ENCODE assay signal across 8 cellular contexts in genomic region chr1:54763814-54764131, GRCh38. TPM values are rescaled to one million over a fixed set of nuclear protein-coding genes. Genes with fewer than 3 reads are reported as not detected.
DNase-seq lines count a peak whose midpoint lies in the region; ATAC-seq and TF ChIP-seq lines count a peak whose summit lies in the region.

No MANE protein-coding gene starts in this region.

- H3K36me3 ChIP-seq in liver (ENCODE audit: control insufficient read depth in 4 of 4, insufficient read depth in 3 of 4, low read depth in 1 of 4, low read length in 3 of 4) (peaks cover 0 to 2% (median 0%) of the 10 kb centered on the region in 4 donors), upper lobe of right lung (peaks cover 3% of the 10 kb centered on the region)

- intact Hi-C loops in upper lobe of right lung (cut with DNase I) = no loop called here

- H3K9me3 Mint-ChIP-seq in activated naive CD8-positive, alpha-beta T cell treated with anti-CD3 and anti-CD28 coated beads for 36 hours = no peaks in the 10 kb centered on the region

- no peak overlapping the region for H3K27ac ChIP-seq in liver (ENCODE audit: low read depth in 1 of 2, low read length in 2 of 2)
- H3K27ac ChIP-seq in upper lobe of right lung = peak overlapping the region; percentile 80

- H3K4me3 ChIP-seq in liver (ENCODE audit: low read depth in 1 of 3, low read length in 3 of 3) (peak overlapping the region; percentile 67 to 83 (median 75)), upper lobe of right lung (peak overlapping the region; percentile 95)

- no peak for TF ChIP-seq CTCF in liver (IDR thresholded peaks at IDR 0.05; ENCODE audit: low read depth, low read length, missing input control)
- no peak for TF ChIP-seq CTCF in upper lobe of right lung (IDR thresholded peaks at IDR 0.05)

- TF ChIP-seq RAD21 in liver (IDR thresholded peaks at IDR 0.05) = no peak

- H3K4me1 ChIP-seq in liver (ENCODE audit: control insufficient read depth in 4 of 4, insufficient read depth in 4 of 4, low read length in 3 of 4) (peaks cover 0 to 15% (median 9%) of the 10 kb centered on the region in 4 donors), upper lobe of right lung (no peaks in the 10 kb centered on the region)

- ATAC-seq in upper lobe of right lung (no peak), GM21367 (IDR thresholded peaks at IDR 0.05; ENCODE audit: unreplicated experiment) (no peak)

- H3K9me3 ChIP-seq in liver (ENCODE audit: control insufficient read depth in 4 of 4, low read length in 3 of 4) (no peaks in the 10 kb centered on the region), upper lobe of right lung (no peaks in the 10 kb centered on the region)

- DNase-seq in stimulated activated CD4-positive, alpha-beta T cell treated with anti-CD3 and anti-CD28 coated beads, Interleukin-2, amount 100 ng/mL, for 48 hours = peak; percentile 10 to 16
- DNase-seq in stimulated activated CD4-positive, alpha-beta T cell treated with anti-CD3 and anti-CD28 coated beads, Interleukin-2, amount 100 ng/mL, for 24 hours = no peak
- DNase-seq in activated naive CD8-positive, alpha-beta T cell treated with anti-CD3 and anti-CD28 coated beads for 36 hours = peak; percentile 11
- DNase-seq in upper lobe of right lung (no peak), NCI-H2107 treated with DMSO at 0.1 percent for 48 hours (lab: John Stamatoyannopoulos, UW; ENCODE audit: unreplicated experiment) (no peak), DMS153 (lab: John Stamatoyannopoulos, UW) (no peak)

- WGBS in liver = 4% methylated on average over 11 of the region's 11 CpGs

- peaks cover 3% of the 10 kb centered on the region for H3K36me3 Mint-ChIP-seq in activated naive CD8-positive, alpha-beta T cell treated with anti-CD3 and anti-CD28 coated beads for 36 hours

- no peaks in the 10 kb centered on the region for H3K27me3 Mint-ChIP-seq in activated naive CD8-positive, alpha-beta T cell treated with anti-CD3 and anti-CD28 coated beads for 36 hours

- peak overlapping the region; percentile 9 to 82 for H3K9ac ChIP-seq in liver (ENCODE audit: low read depth in 1 of 2, low read length in 2 of 2)

- H3K27me3 ChIP-seq in liver (ENCODE audit: control insufficient read depth in 4 of 4, insufficient read depth in 4 of 4, low read length in 3 of 4) = no peaks in the 10 kb centered on the region
- H3K27me3 ChIP-seq in upper lobe of right lung = no peaks in the 10 kb centered on the region

- H3K27ac Mint-ChIP-seq in activated naive CD8-positive, alpha-beta T cell treated with anti-CD3 and anti-CD28 coated beads for 36 hours = peak overlapping the region; percentile 92

- peaks cover 26% of the 10 kb centered on the region for H3K4me1 Mint-ChIP-seq in activated naive CD8-positive, alpha-beta T cell treated with anti-CD3 and anti-CD28 coated beads for 36 hours

- peak overlapping the region; percentile 89 for H3K4me3 Mint-ChIP-seq in activated naive CD8-positive, alpha-beta T cell treated with anti-CD3 and anti-CD28 coated beads for 36 hours

TF ChIP-seq in liver, 16 proteins besides CTCF, POLR2A, EP300 and RAD21:
- TF ChIP-seq SP1 (IDR thresholded peaks at IDR 0.05) (no peak), ZBTB33 (IDR thresholded peaks at IDR 0.05) (no peak), TAF1 (conservative IDR thresholded peaks at IDR 0.05) (no peak), HNF4A (conservative IDR thresholded peaks at IDR 0.05) (no peak), YY1 (IDR thresholded peaks at IDR 0.05) (no peak), HNF4G (IDR thresholded peaks at IDR 0.05) (no peak), RXRA (IDR thresholded peaks at IDR 0.05) (no peak), GABPA (IDR thresholded peaks at IDR 0.05 in 1 of 2, conservative IDR thresholded peaks at IDR 0.05 in 1 of 2) (no peak), MAX (IDR thresholded peaks at IDR 0.05) (no peak), FOXA1 (IDR thresholded peaks at IDR 0.05) (no peak), ATF3 (IDR thresholded peaks at IDR 0.05) (no peak)
- TF ChIP-seq, protein P1, sequence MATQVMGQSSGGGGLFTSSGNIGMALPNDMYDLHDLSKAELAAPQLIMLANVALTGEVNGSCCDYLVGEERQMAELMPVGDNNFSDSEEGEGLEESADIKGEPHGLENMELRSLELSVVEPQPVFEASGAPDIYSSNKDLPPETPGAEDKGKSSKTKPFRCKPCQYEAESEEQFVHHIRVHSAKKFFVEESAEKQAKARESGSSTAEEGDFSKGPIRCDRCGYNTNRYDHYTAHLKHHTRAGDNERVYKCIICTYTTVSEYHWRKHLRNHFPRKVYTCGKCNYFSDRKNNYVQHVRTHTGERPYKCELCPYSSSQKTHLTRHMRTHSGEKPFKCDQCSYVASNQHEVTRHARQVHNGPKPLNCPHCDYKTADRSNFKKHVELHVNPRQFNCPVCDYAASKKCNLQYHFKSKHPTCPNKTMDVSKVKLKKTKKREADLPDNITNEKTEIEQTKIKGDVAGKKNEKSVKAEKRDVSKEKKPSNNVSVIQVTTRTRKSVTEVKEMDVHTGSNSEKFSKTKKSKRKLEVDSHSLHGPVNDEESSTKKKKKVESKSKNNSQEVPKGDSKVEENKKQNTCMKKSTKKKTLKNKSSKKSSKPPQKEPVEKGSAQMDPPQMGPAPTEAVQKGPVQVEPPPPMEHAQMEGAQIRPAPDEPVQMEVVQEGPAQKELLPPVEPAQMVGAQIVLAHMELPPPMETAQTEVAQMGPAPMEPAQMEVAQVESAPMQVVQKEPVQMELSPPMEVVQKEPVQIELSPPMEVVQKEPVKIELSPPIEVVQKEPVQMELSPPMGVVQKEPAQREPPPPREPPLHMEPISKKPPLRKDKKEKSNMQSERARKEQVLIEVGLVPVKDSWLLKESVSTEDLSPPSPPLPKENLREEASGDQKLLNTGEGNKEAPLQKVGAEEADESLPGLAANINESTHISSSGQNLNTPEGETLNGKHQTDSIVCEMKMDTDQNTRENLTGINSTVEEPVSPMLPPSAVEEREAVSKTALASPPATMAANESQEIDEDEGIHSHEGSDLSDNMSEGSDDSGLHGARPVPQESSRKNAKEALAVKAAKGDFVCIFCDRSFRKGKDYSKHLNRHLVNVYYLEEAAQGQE (IDR thresholded peaks at IDR 0.05) = no peak
TF ChIP-seq in liver: peak in this region for 0.

RNA-seq across cellular contexts. Expression of gene PARS2, which starts 0.6 kb away (rescaled TPM):
- 1 to 10 TPM; 6.4 to 6.6 TPM for total RNA-seq in activated naive CD8-positive, alpha-beta T cell treated with anti-CD3 and anti-CD28 coated beads for 36 hours
- 1 to 10 TPM; 3.1 to 3.4 TPM for total RNA-seq in liver
- 1 to 10 TPM; 2.1 to 4.1 TPM for polyA plus RNA-seq in liver
- 3.5 TPM for total RNA-seq in upper lobe of right lung

RNA-seq across cellular contexts. Expression of gene TTC22, which starts 37.4 kb away (rescaled TPM):
- 1 to 10 TPM; 4.8 to 5.3 TPM for total RNA-seq in activated naive CD8-positive, alpha-beta T cell treated with anti-CD3 and anti-CD28 coated beads for 36 hours
- total RNA-seq in liver (1 to 10 TPM; 2.2 to 3.5 TPM), upper lobe of right lung (7.1 TPM)
- polyA plus RNA-seq in liver = 1 to 10 TPM in 1 of 2 donors, under 1 TPM in 1; 0.96 to 2.5 TPM

RNA-seq across cellular contexts. Expression of gene TTC4, which starts 48.1 kb away (rescaled TPM):
- 10 to 100 TPM; 40.1 to 41.4 TPM for total RNA-seq in activated naive CD8-positive, alpha-beta T cell treated with anti-CD3 and anti-CD28 coated beads for 36 hours
- total RNA-seq in liver (10 to 100 TPM in 1 of 2 donors, 1 to 10 TPM in 1; 9.0 to 10.9 TPM), upper lobe of right lung (16.4 TPM)
- polyA plus RNA-seq in liver = 1 to 10 TPM; 6.9 to 7.2 TPM

Comparison
In these comparisons a context has a peak if more than half of its experiments do, and no peak if none do; other contexts are left out.
1. DNase-seq: peak in stimulated activated CD4-positive, alpha-beta T cell treated with anti-CD3 and anti-CD28 coated beads, Interleukin-2, amount 100 ng/mL, for 48 hours (2 of 2) and activated naive CD8-positive, alpha-beta T cell treated with anti-CD3 and anti-CD28 coated beads for 36 hours (single experiment); none in stimulated activated CD4-positive, alpha-beta T cell treated with anti-CD3 and anti-CD28 coated beads, Interleukin-2, amount 100 ng/mL, for 24 hours (0 of 2), upper lobe of right lung (single experiment), NCI-H2107 treated with DMSO at 0.1 percent for 48 hours (single experiment) and DMS153 (single experiment).